Comparison of ENCODE assay signal across 9 cellular contexts in the genomic region with DNA sequence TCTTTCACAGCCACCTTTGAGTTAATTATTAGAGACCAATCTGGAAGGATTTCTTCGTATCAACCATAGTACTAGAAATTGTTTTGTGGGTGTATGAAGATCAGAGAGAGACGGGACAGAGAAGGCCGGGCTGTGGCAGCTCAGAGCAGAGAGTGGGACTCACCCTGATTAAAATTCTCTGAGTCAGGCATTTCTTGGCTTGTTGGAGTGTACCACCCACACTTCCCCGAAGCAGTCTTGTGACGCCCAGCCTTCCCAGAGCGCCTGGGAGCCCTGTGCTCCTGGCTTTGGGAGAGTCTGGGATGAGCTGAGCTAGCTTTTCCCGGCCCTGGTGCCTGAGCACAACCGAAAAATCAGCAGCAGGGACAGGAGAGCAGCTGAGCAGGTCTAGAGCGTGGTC. TPM values are rescaled to one million over a fixed set of nuclear protein-coding genes. Genes with fewer than 3 reads are reported as not detected.
DNase-seq lines count a peak whose midpoint lies in the region; ATAC-seq, FAIRE-seq and TF ChIP-seq lines count a peak whose summit lies in the region.
"Had no signal": no experiment of that assay in that cellular context is flagged by ENCODE, and none has a peak within 500 bp of the region (broad histone marks: within the 10 kb centered on the region; RNA-seq: fewer than 3 reads in every experiment).

No MANE protein-coding gene starts in this region.

- WGBS in smooth muscle cell (ENCODE audit: low lambda C conversion rate), result 5% methylated on average over 9 of the region's 9 CpGs

- peaks cover 27% of the 10 kb centered on the region for H3F3A ChIP-seq in smooth muscle cell (ENCODE audit: low read depth)

- intact Hi-C loops in kidney (cut with DNase I), result no loop called here

- peaks cover 81% of the 10 kb centered on the region for H3K79me2 ChIP-seq in smooth muscle cell (ENCODE audit: low read depth)

- H3K27ac ChIP-seq in caudate nucleus (ENCODE audit: low read depth, low read length) (peak overlapping the region; percentile 59), kidney (ENCODE audit: low read depth in 2 of 2, low read length in 2 of 2) (peak overlapping the region; percentile 77 to 94), smooth muscle cell (ENCODE audit: low read depth) (peak overlapping the region; percentile 94)

- TF ChIP-seq CTCF in kidney (IDR thresholded peaks at IDR 0.05; ENCODE audit: borderline replicate concordance, extremely low read depth, insufficient read depth) (no peak), smooth muscle cell (IDR thresholded peaks at IDR 0.05; ENCODE audit: borderline replicate concordance, insufficient read depth, poor library complexity, severe bottlenecking) (no peak)

- no peak for FAIRE-seq in kidney (lab: Jason Lieb, UNC)

- H3K4me1 ChIP-seq in kidney (ENCODE audit: control insufficient read depth in 1 of 2, insufficient read depth in 1 of 2, low read depth in 1 of 2, low read length in 2 of 2) (peaks cover 14 to 19% of the 10 kb centered on the region in 2 donors), smooth muscle cell (ENCODE audit: low read depth) (peaks cover 5% of the 10 kb centered on the region)

- peaks cover 80% of the 10 kb centered on the region for H4K20me1 ChIP-seq in smooth muscle cell (ENCODE audit: low read depth)

- peak overlapping the region; percentile 45 to 62 for H3K9ac ChIP-seq in kidney (ENCODE audit: low read length in 2 of 2)
- peak overlapping the region; percentile 77 for H3K9ac ChIP-seq in smooth muscle cell (ENCODE audit: low read depth)

- H3K9me3 ChIP-seq in kidney (ENCODE audit: control insufficient read depth in 1 of 2, low read length in 2 of 2) (no peaks in the 10 kb centered on the region), smooth muscle cell (replicated peaks; ENCODE audit: low read depth) (no peaks in the 10 kb centered on the region)

- peak; percentile 43 for DNase-seq in H7
- DNase-seq in caudate nucleus (lab: John Stamatoyannopoulos, UW), result peak in 54 of 61 donors; percentile 19 to 93 (median 68)
- DNase-seq in kidney, result peak; percentile 94
- peak; percentile 35 for DNase-seq in smooth muscle cell (lab: John Stamatoyannopoulos, UW; ENCODE audit: unreplicated experiment)
- DNase-seq in H4 (ENCODE audit: low spot score), result no peak
- no peak for DNase-seq in SW480 (ENCODE audit: low spot score)
- DNase-seq in NCI-H1092 treated with DMSO at 0.1 percent for 48 hours (lab: John Stamatoyannopoulos, UW), result no peak
- DNase-seq: naive B cell had no signal

- H2AFZ ChIP-seq in smooth muscle cell (ENCODE audit: low read depth), result no peak overlapping the region

- H3K36me3 ChIP-seq in H7 (replicated peaks; ENCODE audit: control insufficient read depth, insufficient read depth, low read length) (no peaks in the 10 kb centered on the region; the same call in 1 of the 2 replicates), kidney (ENCODE audit: control insufficient read depth in 1 of 2, insufficient read depth in 2 of 2, low read length in 2 of 2) (peaks cover 0 to 4% of the 10 kb centered on the region in 2 donors), smooth muscle cell (ENCODE audit: low read depth) (no peaks in the 10 kb centered on the region)

- ATAC-seq in HG03469 (IDR thresholded peaks at IDR 0.05; ENCODE audit: unreplicated experiment), result no peak

- H3K4me3 ChIP-seq in H7 (ENCODE audit: insufficient read depth, low read depth, low read length), result no peak overlapping the region
- peak overlapping the region; percentile 6 to 30 for H3K4me3 ChIP-seq in kidney (ENCODE audit: low read length in 2 of 2)
- no peak overlapping the region for H3K4me3 ChIP-seq in smooth muscle cell

- no peaks in the 10 kb centered on the region for H3K27me3 ChIP-seq in H7 (ENCODE audit: control insufficient read depth, insufficient read depth, low read length)
- no peaks in the 10 kb centered on the region for H3K27me3 ChIP-seq in smooth muscle cell (ENCODE audit: low read depth)

- H3K4me2 ChIP-seq in smooth muscle cell, result peak overlapping the region; percentile 73

RNA-seq across cellular contexts. Expression of gene PLEKHM2, which starts 19.4 kb away (rescaled TPM):
- 79.0 and 79.6 TPM in 2 replicates for total RNA-seq in H7 (2014; rRNA removed; shearing (Covaris generic))
- 65.7 TPM for total RNA-seq in kidney
- polyA plus RNA-seq in kidney (ENCODE audit: insufficient read depth, low read depth, low replicate concordance), result 21.7 TPM
- 29.5 and 39.6 TPM in 2 replicates for total RNA-seq in smooth muscle cell
- polyA plus RNA-seq in smooth muscle cell, result 26.5 and 32.0 TPM in 2 replicates
- total RNA-seq in H4 (2014; rRNA removed; shearing (Covaris generic)), result 13.4 and 18.6 TPM in 2 replicates

RNA-seq across cellular contexts. Expression of gene SLC25A34, which starts 32.5 kb away (rescaled TPM):
- total RNA-seq in H7 (2014; rRNA removed; shearing (Covaris generic)), result 0.70 and 1.7 TPM in 2 replicates
- 1.5 TPM for total RNA-seq in kidney
- 12.2 TPM for polyA plus RNA-seq in kidney (ENCODE audit: insufficient read depth, low read depth, low replicate concordance)
- 0.22 and 0.76 TPM in 2 replicates for total RNA-seq in smooth muscle cell
- 1.6 and 2.1 TPM in 2 replicates for polyA plus RNA-seq in smooth muscle cell
- total RNA-seq in H4 (2014; rRNA removed; shearing (Covaris generic)), result 0.10 and 0.47 TPM in 2 replicates

RNA-seq across cellular contexts. Expression of gene TMEM82, which starts 38.7 kb away (rescaled TPM):
- 1.00 and 2.2 TPM in 2 replicates for total RNA-seq in H7 (2014; rRNA removed; shearing (Covaris generic))
- total RNA-seq in kidney (2.0 TPM), smooth muscle cell (not detected in 2 replicates)
- polyA plus RNA-seq in kidney (ENCODE audit: insufficient read depth, low read depth, low replicate concordance) (25.4 TPM), smooth muscle cell (not detected in 2 replicates)
- not detected in 2 replicates for total RNA-seq in H4 (2014; rRNA removed; shearing (Covaris generic))

RNA-seq across cellular contexts. Expression of gene FBLIM1, which starts 55.0 kb away (rescaled TPM):
- total RNA-seq in H7 (2014; rRNA removed; shearing (Covaris generic)), result 91.0 and 95.6 TPM in 2 replicates
- total RNA-seq in kidney (89.3 TPM), smooth muscle cell (31.1 and 36.7 TPM in 2 replicates)
- polyA plus RNA-seq in kidney (ENCODE audit: insufficient read depth, low read depth, low replicate concordance) (16.6 TPM), smooth muscle cell (50.8 and 72.9 TPM in 2 replicates)
- 33.0 and 38.9 TPM in 2 replicates for total RNA-seq in H4 (2014; rRNA removed; shearing (Covaris generic))

Comparison
In these comparisons a context has a peak if more than half of its experiments do, and no peak if none do; other contexts are left out.
1. DNase-seq: peak in H7 (single experiment), caudate nucleus (54 of 61), kidney (single experiment) and smooth muscle cell (single experiment); none in H4 (single experiment), SW480 (single experiment) and NCI-H1092 treated with DMSO at 0.1 percent for 48 hours (single experiment).
2. H3K4me3 ChIP-seq: peak in kidney (2 of 2); none in H7 (single experiment) and smooth muscle cell (single experiment).
3. Peak in every context shown above with its lines, with median percentiles within 50 percentile points of each other: H3K27ac ChIP-seq.